Comparison of ENCODE assay signal across 24 cellular contexts in the genomic region with DNA sequence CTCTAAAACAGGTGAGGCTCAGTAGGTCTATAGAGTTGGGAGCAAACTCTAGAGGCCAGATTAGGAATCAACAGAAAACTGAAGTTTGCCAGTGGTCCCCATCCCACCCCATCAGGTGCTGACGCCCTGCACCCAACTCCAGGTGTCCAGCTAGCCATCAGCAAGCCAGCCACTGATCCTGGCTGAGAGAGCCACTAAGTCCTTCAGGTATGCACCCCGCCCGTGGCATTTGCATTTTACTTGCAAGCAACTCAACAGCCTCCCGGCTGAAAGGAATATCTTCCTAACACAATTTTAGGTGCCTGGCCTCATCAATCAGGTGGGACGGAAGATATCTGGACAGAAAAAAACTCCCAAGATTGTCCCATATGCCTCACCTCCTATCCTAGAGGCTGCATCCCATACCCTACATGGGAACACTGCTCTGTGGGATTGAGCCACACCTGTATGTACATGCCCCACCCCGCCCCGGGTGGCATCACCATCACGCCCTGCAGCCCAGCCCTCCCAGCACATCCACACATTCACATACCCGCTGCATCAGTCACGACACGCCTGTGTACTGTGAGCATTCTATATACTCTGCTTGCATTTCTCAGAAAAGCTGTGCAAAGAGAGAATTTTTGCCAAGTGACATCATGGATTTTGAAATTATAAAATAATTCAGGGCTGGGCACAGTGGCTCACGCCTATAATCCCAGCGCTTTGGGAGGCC. TPM values are rescaled to one million over a fixed set of nuclear protein-coding genes. Genes with fewer than 3 reads are reported as not detected.
A peak's percentile ranks its signal among the peaks of the same experiment; 100 is the strongest.
DNase-seq lines count a peak whose midpoint lies in the region; ATAC-seq and TF ChIP-seq lines count a peak whose summit lies in the region.
"Had no signal": no experiment of that assay in that cellular context is flagged by ENCODE, and none has a peak within 500 bp of the region (broad histone marks: within the 10 kb centered on the region; RNA-seq: fewer than 3 reads in every experiment).

No MANE protein-coding gene starts in this region.

- H3K4me3 Mint-ChIP-seq in WTC11, result no peak overlapping the region
- no peak overlapping the region for H3K4me3 Mint-ChIP-seq in activated naive CD8-positive, alpha-beta T cell treated with anti-CD3 and anti-CD28 coated beads, Interleukin-2, amount 50 U/mL, for 24 hours
- H3K4me3 Mint-ChIP-seq: activated CD4-positive, alpha-beta memory T cell treated with anti-CD3 and anti-CD28 coated beads for 36 hours; activated naive CD8-positive, alpha-beta T cell treated with anti-CD3 and anti-CD28 coated beads, Interleukin-2, amount 10 ng/mL, durations not matched to agents 7 days and 5 days had no signal

- POLR2A ChIA-PET in WTC11 (lab: Charles Lee), result interaction anchor here (0.6 kb wide), 1 partner anchor 827 kb away, joined by 5 read pairs; no protein-coding TSS in a partner anchor

- H3K9me3 Mint-ChIP-seq in WTC11, result no peaks in the 10 kb centered on the region
- no peaks in the 10 kb centered on the region for H3K9me3 Mint-ChIP-seq in activated naive CD8-positive, alpha-beta T cell treated with anti-CD3 and anti-CD28 coated beads, Interleukin-2, amount 50 U/mL, for 24 hours
- H3K9me3 Mint-ChIP-seq: activated CD4-positive, alpha-beta memory T cell treated with anti-CD3 and anti-CD28 coated beads for 36 hours; activated naive CD8-positive, alpha-beta T cell treated with anti-CD3 and anti-CD28 coated beads, Interleukin-2, amount 10 ng/mL, durations not matched to agents 7 days and 5 days had no signal

- H3K27ac Mint-ChIP-seq in WTC11, result no peak overlapping the region; the same call in 1 of the 2 replicates
- no peak overlapping the region for H3K27ac Mint-ChIP-seq in activated naive CD8-positive, alpha-beta T cell treated with anti-CD3 and anti-CD28 coated beads, Interleukin-2, amount 50 U/mL, for 24 hours
- H3K27ac Mint-ChIP-seq: activated CD4-positive, alpha-beta memory T cell treated with anti-CD3 and anti-CD28 coated beads for 36 hours; activated naive CD8-positive, alpha-beta T cell treated with anti-CD3 and anti-CD28 coated beads, Interleukin-2, amount 10 ng/mL, durations not matched to agents 7 days and 5 days had no signal

- no peak; the same call in 1 of the 2 replicates for ATAC-seq in WTC11
- ATAC-seq in activated naive CD8-positive, alpha-beta T cell treated with anti-CD3 and anti-CD28 coated beads, Interleukin-2, amount 50 U/mL, for 24 hours, result no peak

- CTCF ChIA-PET in WTC11 (lab: Charles Lee), result interaction anchor here (1.1 to 5.9 kb wide), 5 partner anchors 14 to 153 kb away, joined by 3 to 56 read pairs (median 3); no protein-coding TSS in a partner anchor

- no peaks in the 10 kb centered on the region for H3K9me3 ChIP-seq in iPS-15b (ENCODE audit: control insufficient read depth, insufficient read depth, low read length)
- H3K9me3 ChIP-seq in transverse colon, result no peaks in the 10 kb centered on the region

- in situ Hi-C loops in transverse colon (cut with MboI; ENCODE audit: low pct_ligation_motif_present in 1 of 4, low pct_unique_long_range_greater_than_20kb in 1 of 4, low sequenced_read_pairs in 3 of 4), result no loop called here

- H3K4me3 ChIP-seq in iPS-15b (ENCODE audit: low read depth, low read length) (no peak overlapping the region), transverse colon (no peak overlapping the region)
- H3K4me3 ChIP-seq: skin epidermis had no signal

- peaks cover 15% of the 10 kb centered on the region for H3K27me3 Mint-ChIP-seq in WTC11 (ENCODE audit: low read depth)
- peaks cover 18% of the 10 kb centered on the region for H3K27me3 Mint-ChIP-seq in activated naive CD8-positive, alpha-beta T cell treated with anti-CD3 and anti-CD28 coated beads, Interleukin-2, amount 50 U/mL, for 24 hours

- peaks cover 4% of the 10 kb centered on the region for H3K4me1 ChIP-seq in iPS-15b (ENCODE audit: control insufficient read depth, insufficient read depth, low read length)
- no peaks in the 10 kb centered on the region for H3K4me1 ChIP-seq in transverse colon

- H3K9ac ChIP-seq in iPS-15b (ENCODE audit: low read depth, low read length), result peak overlapping the region; percentile 24

- TF ChIP-seq EP300 in transverse colon (IDR thresholded peaks at IDR 0.05; ENCODE audit: low read depth), result no peak

- peaks cover 8% of the 10 kb centered on the region for H3K27me3 ChIP-seq in iPS-15b (ENCODE audit: control insufficient read depth, insufficient read depth, low read length)
- H3K27me3 ChIP-seq in transverse colon, result peaks cover 62% of the 10 kb centered on the region

- WGBS in transverse colon (ENCODE audit: low coverage in 1 of 2), 2 donors, result 40 to 53% methylated on average over 3 to 13 of the region's 13 CpGs

- TF ChIP-seq POLR2A in transverse colon (IDR thresholded peaks at IDR 0.05), result no peak

- H3K36me3 Mint-ChIP-seq in WTC11, result no peaks in the 10 kb centered on the region
- H3K36me3 Mint-ChIP-seq in activated naive CD8-positive, alpha-beta T cell treated with anti-CD3 and anti-CD28 coated beads, Interleukin-2, amount 50 U/mL, for 24 hours (ENCODE audit: low read depth), result no peaks in the 10 kb centered on the region
- H3K36me3 Mint-ChIP-seq: activated CD4-positive, alpha-beta memory T cell treated with anti-CD3 and anti-CD28 coated beads for 36 hours; activated naive CD8-positive, alpha-beta T cell treated with anti-CD3 and anti-CD28 coated beads, Interleukin-2, amount 10 ng/mL, durations not matched to agents 7 days and 5 days had no signal

- H3K36me3 ChIP-seq in iPS-15b (ENCODE audit: control insufficient read depth, insufficient read depth, low read length) (no peaks in the 10 kb centered on the region), transverse colon (no peaks in the 10 kb centered on the region)

- intact Hi-C loops in transverse colon (cut with DNase I; ENCODE audit: low total_unique reads), result no loop called here

- H3K27ac ChIP-seq in transverse colon, result no peak overlapping the region
- H3K27ac ChIP-seq: C4-2B had no signal

- peaks cover 17% of the 10 kb centered on the region for H3K4me1 Mint-ChIP-seq in WTC11
- H3K4me1 Mint-ChIP-seq in activated naive CD8-positive, alpha-beta T cell treated with anti-CD3 and anti-CD28 coated beads, Interleukin-2, amount 50 U/mL, for 24 hours, result no peaks in the 10 kb centered on the region

- DNase-seq in HPDE6-E6E7 (ENCODE audit: extremely low spot score) (peak; percentile 97), WTC11 (ENCODE audit: low spot score) (peak; percentile 46), transverse colon (peak; percentile 47), NCI-H2196 treated with DMSO at 0.1 percent for 48 hours (lab: John Stamatoyannopoulos, UW; ENCODE audit: unreplicated experiment) (no peak), Ammon's horn (ENCODE audit: low spot score) (no peak)
- DNase-seq in activated naive CD8-positive, alpha-beta T cell treated with anti-CD3 and anti-CD28 coated beads, Interleukin-2, amount 50 U/mL, for 24 hours, result no peak
- DNase-seq: activated CD4-positive, alpha-beta memory T cell treated with anti-CD3 and anti-CD28 coated beads for 36 hours; activated effector memory CD4-positive, alpha-beta T cell treated with anti-CD3 and anti-CD28 coated beads, Interleukin-2, amount 50 U/mL, for 16 hours; activated naive CD8-positive, alpha-beta T cell treated with anti-CD3 and anti-CD28 coated beads, Interleukin-2, amount 10 ng/mL, durations not matched to agents 7 days and 5 days; DND-41; erythroblast; IMR-90; mesenchymal stem cell; NCI-H1105; NCI-H1930; NCI-H446; nucleus accumbens; OCI-M1; stimulated activated CD4-positive, alpha-beta T cell treated with anti-CD3 and anti-CD28 coated beads, Interleukin-1b, Interleukin-23, amount 100 ng/mL, for 48 hours had no signal

- TF ChIP-seq CTCF in WTC11 (IDR thresholded peaks at IDR 0.05) (no peak), transverse colon (IDR thresholded peaks at IDR 0.05) (no peak)

TF ChIP-seq in WTC11, 78 proteins besides CTCF, POLR2A, EP300 and RAD21:
- no peak for TF ChIP-seq NFE2L1 (CRISPR knock-in tag; IDR thresholded peaks at IDR 0.05)
- TF ChIP-seq ZNF138 (CRISPR knock-in tag; conservative IDR thresholded peaks at IDR 0.05), result no peak
- peak; percentile 14; the same call in 1 of the 2 replicates for TF ChIP-seq ZNF423 (CRISPR knock-in tag; IDR thresholded peaks at IDR 0.05)
TF ChIP-seq in WTC11: peak in this region for 1.

RNA-seq across cellular contexts. Expression of gene OTOP3, which starts 8.3 kb away (rescaled TPM):
- not detected in 3 replicates for total RNA-seq in WTC11 (2021)
- total RNA-seq in transverse colon, result 1 to 10 TPM in 2 of 4 donors, not detected in 2; 1.6 to 3.8 TPM
- total RNA-seq: activated CD4-positive, alpha-beta memory T cell treated with anti-CD3 and anti-CD28 coated beads for 36 hours; activated naive CD8-positive, alpha-beta T cell treated with anti-CD3 and anti-CD28 coated beads, Interleukin-2, amount 10 ng/mL, durations not matched to agents 7 days and 5 days; cerebellum; IMR-90; pulmonary artery endothelial cell had no signal

RNA-seq across cellular contexts. Expression of gene OTOP2, which starts 19.9 kb away (rescaled TPM):
- total RNA-seq in WTC11 (2021) (not detected in 3 replicates), transverse colon (10 to 100 TPM in 3 of 4 donors, 1 to 10 TPM in 1; 3.4 to 99.1 (median 62.6) TPM)
- total RNA-seq: activated CD4-positive, alpha-beta memory T cell treated with anti-CD3 and anti-CD28 coated beads for 36 hours; activated naive CD8-positive, alpha-beta T cell treated with anti-CD3 and anti-CD28 coated beads, Interleukin-2, amount 10 ng/mL, durations not matched to agents 7 days and 5 days; cerebellum; IMR-90; pulmonary artery endothelial cell had no signal

RNA-seq across cellular contexts. Expression of gene USH1G, which starts 20.9 kb away (rescaled TPM):
- 1.9 to 2.9 TPM (median 2.6 TPM) in 3 replicates for total RNA-seq in WTC11 (2021)
- total RNA-seq in transverse colon, result under 1 TPM in 2 of 4 donors, not detected in 2; 0.27 to 0.32 TPM
- total RNA-seq: activated CD4-positive, alpha-beta memory T cell treated with anti-CD3 and anti-CD28 coated beads for 36 hours; activated naive CD8-positive, alpha-beta T cell treated with anti-CD3 and anti-CD28 coated beads, Interleukin-2, amount 10 ng/mL, durations not matched to agents 7 days and 5 days; cerebellum; IMR-90; pulmonary artery endothelial cell had no signal

RNA-seq across cellular contexts. Expression of gene HID1, which starts 28.6 kb away (rescaled TPM):
- total RNA-seq in WTC11 (2021) (16.7 to 19.4 TPM (median 19.3 TPM) in 3 replicates), transverse colon (100 to 1,000 TPM in 1 of 4 donors, 10 to 100 TPM in 3; 30.2 to 221 (median 50.7) TPM)

RNA-seq across cellular contexts. Expression of gene CDR2L, which starts 43.5 kb away (rescaled TPM):
- total RNA-seq in WTC11 (2021) (28.6 to 31.3 TPM (median 31.0 TPM) in 3 replicates), transverse colon (1 to 10 TPM; 2.0 to 5.6 (median 3.6) TPM)

Comparison
In these comparisons a context has a peak if more than half of its experiments do, and no peak if none do; other contexts are left out.
1. DNase-seq: peak in HPDE6-E6E7 (single experiment), WTC11 (single experiment) and transverse colon (single experiment); none in activated naive CD8-positive, alpha-beta T cell treated with anti-CD3 and anti-CD28 coated beads, Interleukin-2, amount 50 U/mL, for 24 hours (single experiment), NCI-H2196 treated with DMSO at 0.1 percent for 48 hours (single experiment) and Ammon's horn (single experiment).